In genomic region chr1:89023026-89023425, GRCh38 we compare ENCODE assay signal across 8 cellular contexts. TPM values are rescaled to one million over a fixed set of nuclear protein-coding genes. Genes with fewer than 3 reads are reported as not detected.
DNase-seq lines count a peak whose midpoint lies in the region; ATAC-seq and TF ChIP-seq lines count a peak whose summit lies in the region.

No MANE protein-coding gene starts in this region.

- H3K4me1 ChIP-seq in gastrocnemius medialis = peaks cover 0 to 5% of the 10 kb centered on the region in 2 donors

- H3K27ac ChIP-seq in dorsolateral prefrontal cortex (peak overlapping the region in 41 of 59 donors; percentile 4 to 80 (median 62)), gastrocnemius medialis (peak overlapping the region; percentile 63 to 80 (median 68))

- in situ Hi-C loops in gastrocnemius medialis (cut with MboI; ENCODE audit: low sequenced_read_pairs in 4 of 4) = no loop called here

- TF ChIP-seq CTCF in GM12865 (IDR thresholded peaks at IDR 0.05; ENCODE audit: insufficient read depth, low read depth, low read length, missing control alignments) (no peak), dorsolateral prefrontal cortex (IDR thresholded peaks at IDR 0.05 in 54 of 56, conservative IDR thresholded peaks at IDR 0.05 in 2 of 56; ENCODE audit: low read depth in 1 of 56, partially characterized antibody in 56 of 56) (no peak), gastrocnemius medialis (IDR thresholded peaks at IDR 0.05 in 4 of 5, conservative IDR thresholded peaks at IDR 0.05 in 1 of 5) (no peak)

- H3K9me3 ChIP-seq in gastrocnemius medialis = no peaks in the 10 kb centered on the region

- DNase-seq in GM12865 (ENCODE audit: low read depth) (no peak), M059J (ENCODE audit: low read depth) (peak; percentile 20), dorsolateral prefrontal cortex (no peak), gastrocnemius medialis (no peak), hypothalamus (lab: John Stamatoyannopoulos, UW) (no peak), NCI-H2196 treated with DMSO at 0.1 percent for 48 hours (lab: John Stamatoyannopoulos, UW; ENCODE audit: unreplicated experiment) (no peak), HT-29 (ENCODE audit: low spot score) (no peak)

- intact Hi-C loops in dorsolateral prefrontal cortex (cut with DNase I) = no loop called here
- intact Hi-C loops in gastrocnemius medialis (cut with DNase I; ENCODE audit: low total_unique reads) = no loop called here

- H3K27me3 ChIP-seq in dorsolateral prefrontal cortex (no peaks in the 10 kb centered on the region), gastrocnemius medialis (no peaks in the 10 kb centered on the region)

- H3K36me3 ChIP-seq in gastrocnemius medialis = no peaks in the 10 kb centered on the region

- TF ChIP-seq POLR2A in gastrocnemius medialis (IDR thresholded peaks at IDR 0.05) = no peak

- H3K4me3 ChIP-seq in GM12865 (ENCODE audit: low read depth, low read length) (peak overlapping the region; percentile 86), dorsolateral prefrontal cortex (peak overlapping the region in 38 of 59 donors; percentile 2 to 61 (median 46)), gastrocnemius medialis (peak overlapping the region; percentile 50 to 55 (median 52))

- ATAC-seq in gastrocnemius medialis = no peak
- ATAC-seq in GM21423 (IDR thresholded peaks at IDR 0.05; ENCODE audit: unreplicated experiment) = no peak

RNA-seq across cellular contexts. Expression of gene GBP3, which starts 0.4 kb away (rescaled TPM):
- total RNA-seq in M059J (2014; rRNA removed; shearing (Covaris generic)) = 88.8 and 89.5 TPM in 2 replicates
- total RNA-seq in dorsolateral prefrontal cortex = 10 to 100 TPM in 8 of 120 experiments, 1 to 10 TPM in 108, under 1 TPM in 3, not detected in 1; 0.51 to 26.4 (median 4.8) TPM
- 1 to 10 TPM; 1.5 to 6.6 (median 2.5) TPM for total RNA-seq in gastrocnemius medialis
- 8.6 and 9.2 TPM in 2 replicates for total RNA-seq in HT-29 (2014; rRNA removed; shearing (Covaris generic))

RNA-seq across cellular contexts. Expression of gene KYAT3, which starts 30.6 kb away (rescaled TPM):
- 44.4 and 52.2 TPM in 2 replicates for total RNA-seq in M059J (2014; rRNA removed; shearing (Covaris generic))
- 10 to 100 TPM in 109 of 120 experiments, 1 to 10 TPM in 11; 6.5 to 36.6 (median 19.3) TPM for total RNA-seq in dorsolateral prefrontal cortex
- 1 to 10 TPM; 6.6 to 9.1 (median 7.0) TPM for total RNA-seq in gastrocnemius medialis
- 7.3 and 8.8 TPM in 2 replicates for total RNA-seq in HT-29 (2014; rRNA removed; shearing (Covaris generic))

RNA-seq across cellular contexts. Expression of gene RBMXL1, which starts 30.6 kb away (rescaled TPM):
- 10.6 and 15.9 TPM in 2 replicates for total RNA-seq in M059J (2014; rRNA removed; shearing (Covaris generic))
- 10 to 100 TPM; 15.8 to 39.3 (median 23.6) TPM for total RNA-seq in dorsolateral prefrontal cortex
- total RNA-seq in gastrocnemius medialis = 1 to 10 TPM; 4.9 to 9.2 (median 5.8) TPM
- 8.4 and 9.3 TPM in 2 replicates for total RNA-seq in HT-29 (2014; rRNA removed; shearing (Covaris generic))

RNA-seq across cellular contexts. Expression of gene GBP1, which starts 42.0 kb away (rescaled TPM):
- total RNA-seq in M059J (2014; rRNA removed; shearing (Covaris generic)) = 135 and 181 TPM in 2 replicates
- total RNA-seq in dorsolateral prefrontal cortex (10 to 100 TPM in 27 of 120 experiments, 1 to 10 TPM in 93; 1.6 to 64.8 (median 6.3) TPM), gastrocnemius medialis (1 to 10 TPM; 1.8 to 6.9 (median 5.0) TPM)
- total RNA-seq in HT-29 (2014; rRNA removed; shearing (Covaris generic)) = 1.8 and 2.7 TPM in 2 replicates
